1 cellular context compared by ENCODE assay signal in the genomic region with DNA sequence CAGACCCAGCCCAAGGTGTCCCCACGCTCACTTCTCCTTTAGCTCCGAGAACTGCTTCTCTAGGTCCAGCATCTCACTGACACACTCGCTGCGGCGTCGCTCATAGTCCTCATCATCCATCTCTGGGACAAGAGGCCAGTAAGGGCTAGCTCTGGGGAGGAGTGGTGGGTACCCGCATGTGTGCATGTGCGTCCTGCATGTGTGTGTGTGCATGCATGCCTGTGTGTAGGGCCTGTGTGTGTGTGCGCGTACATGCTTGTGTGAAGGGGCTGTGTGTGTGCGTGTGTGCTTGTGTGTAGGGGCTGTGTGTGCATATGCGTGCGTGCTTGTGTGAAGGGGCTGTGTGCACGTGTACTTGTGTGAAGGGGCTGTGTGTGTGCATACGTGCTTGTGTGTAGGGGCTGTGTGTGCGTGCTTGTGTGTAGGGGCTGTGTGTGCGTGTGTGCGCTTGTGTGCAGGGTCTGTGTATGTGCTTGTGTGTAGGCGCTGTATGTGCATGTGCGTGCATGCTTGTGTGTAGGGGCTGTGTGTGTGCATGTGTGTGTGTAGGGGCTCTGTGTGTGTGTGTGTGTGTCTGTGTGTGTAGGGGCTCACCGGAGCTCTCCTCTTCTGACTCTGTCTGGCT.
TF ChIP-seq lines count a peak whose summit lies in the region.

No MANE protein-coding gene starts in this region.

TF ChIP-seq in GM12878, 131 proteins besides CTCF, POLR2A, EP300 and RAD21:
- TF ChIP-seq, protein P1, sequence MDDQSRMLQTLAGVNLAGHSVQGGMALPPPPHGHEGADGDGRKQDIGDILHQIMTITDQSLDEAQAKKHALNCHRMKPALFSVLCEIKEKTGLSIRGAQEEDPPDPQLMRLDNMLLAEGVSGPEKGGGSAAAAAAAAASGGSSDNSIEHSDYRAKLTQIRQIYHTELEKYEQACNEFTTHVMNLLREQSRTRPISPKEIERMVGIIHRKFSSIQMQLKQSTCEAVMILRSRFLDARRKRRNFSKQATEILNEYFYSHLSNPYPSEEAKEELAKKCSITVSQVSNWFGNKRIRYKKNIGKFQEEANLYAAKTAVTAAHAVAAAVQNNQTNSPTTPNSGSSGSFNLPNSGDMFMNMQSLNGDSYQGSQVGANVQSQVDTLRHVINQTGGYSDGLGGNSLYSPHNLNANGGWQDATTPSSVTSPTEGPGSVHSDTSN (IDR thresholded peaks at IDR 0.05; ENCODE audit: insufficient replicate concordance, low read depth, low read length): peak; percentile 15
- TF ChIP-seq MYC (IDR thresholded peaks at IDR 0.05; ENCODE audit: insufficient read depth, insufficient read length, insufficient replicate concordance, low read length, severe bottlenecking): no peak
- no peak for TF ChIP-seq SMC3 (IDR thresholded peaks at IDR 0.05; ENCODE audit: borderline replicate concordance, low read length)
- no peak for TF ChIP-seq POLR2AphosphoS5 (IDR thresholded peaks at IDR 0.05; ENCODE audit: low read length)
- TF ChIP-seq, protein P2, sequence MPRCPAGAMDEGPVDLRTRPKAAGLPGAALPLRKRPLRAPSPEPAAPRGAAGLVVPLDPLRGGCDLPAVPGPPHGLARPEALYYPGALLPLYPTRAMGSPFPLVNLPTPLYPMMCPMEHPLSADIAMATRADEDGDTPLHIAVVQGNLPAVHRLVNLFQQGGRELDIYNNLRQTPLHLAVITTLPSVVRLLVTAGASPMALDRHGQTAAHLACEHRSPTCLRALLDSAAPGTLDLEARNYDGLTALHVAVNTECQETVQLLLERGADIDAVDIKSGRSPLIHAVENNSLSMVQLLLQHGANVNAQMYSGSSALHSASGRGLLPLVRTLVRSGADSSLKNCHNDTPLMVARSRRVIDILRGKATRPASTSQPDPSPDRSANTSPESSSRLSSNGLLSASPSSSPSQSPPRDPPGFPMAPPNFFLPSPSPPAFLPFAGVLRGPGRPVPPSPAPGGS (IDR thresholded peaks at IDR 0.05; ENCODE audit: borderline replicate concordance, insufficient read depth, low read depth, low read length, poor library complexity, severe bottlenecking): peak; percentile 87
- no peak for TF ChIP-seq CBX5 (IDR thresholded peaks at IDR 0.05; ENCODE audit: low read depth)
- TF ChIP-seq RB1 (IDR thresholded peaks at IDR 0.05; ENCODE audit: borderline replicate concordance): no peak
- no peak for TF ChIP-seq PAX5 (IDR thresholded peaks at IDR 0.05; ENCODE audit: borderline replicate concordance, low read depth, low read length)
- TF ChIP-seq ZNF217 (IDR thresholded peaks at IDR 0.05): no peak
